ENCODE assay signal across 1 cellular context in the genomic region with DNA sequence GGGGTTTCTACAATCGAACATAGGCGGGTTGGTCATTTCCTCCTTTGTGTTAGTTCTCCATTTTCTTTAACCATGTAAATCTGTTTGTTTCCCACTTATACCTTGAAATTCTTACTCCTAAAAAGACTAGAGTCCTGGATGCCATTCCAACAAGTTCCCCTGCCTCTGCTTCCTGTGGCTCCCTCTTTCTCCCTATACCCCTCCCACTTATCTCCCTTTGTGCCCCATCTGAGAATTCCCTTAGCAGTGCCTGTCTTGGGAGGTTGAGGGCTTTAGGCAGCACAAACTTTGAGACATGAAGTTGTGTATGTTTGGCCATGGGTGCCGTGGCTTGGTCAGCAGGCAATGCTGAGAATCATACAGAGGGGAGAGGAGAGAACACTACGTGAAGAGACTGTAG.
TF ChIP-seq lines count a peak whose summit lies in the region.

No MANE protein-coding gene starts in this region.

TF ChIP-seq in GM23338, 12 proteins besides CTCF, POLR2A, EP300 and RAD21 (continued from another document):
- TF ChIP-seq, protein P1, sequence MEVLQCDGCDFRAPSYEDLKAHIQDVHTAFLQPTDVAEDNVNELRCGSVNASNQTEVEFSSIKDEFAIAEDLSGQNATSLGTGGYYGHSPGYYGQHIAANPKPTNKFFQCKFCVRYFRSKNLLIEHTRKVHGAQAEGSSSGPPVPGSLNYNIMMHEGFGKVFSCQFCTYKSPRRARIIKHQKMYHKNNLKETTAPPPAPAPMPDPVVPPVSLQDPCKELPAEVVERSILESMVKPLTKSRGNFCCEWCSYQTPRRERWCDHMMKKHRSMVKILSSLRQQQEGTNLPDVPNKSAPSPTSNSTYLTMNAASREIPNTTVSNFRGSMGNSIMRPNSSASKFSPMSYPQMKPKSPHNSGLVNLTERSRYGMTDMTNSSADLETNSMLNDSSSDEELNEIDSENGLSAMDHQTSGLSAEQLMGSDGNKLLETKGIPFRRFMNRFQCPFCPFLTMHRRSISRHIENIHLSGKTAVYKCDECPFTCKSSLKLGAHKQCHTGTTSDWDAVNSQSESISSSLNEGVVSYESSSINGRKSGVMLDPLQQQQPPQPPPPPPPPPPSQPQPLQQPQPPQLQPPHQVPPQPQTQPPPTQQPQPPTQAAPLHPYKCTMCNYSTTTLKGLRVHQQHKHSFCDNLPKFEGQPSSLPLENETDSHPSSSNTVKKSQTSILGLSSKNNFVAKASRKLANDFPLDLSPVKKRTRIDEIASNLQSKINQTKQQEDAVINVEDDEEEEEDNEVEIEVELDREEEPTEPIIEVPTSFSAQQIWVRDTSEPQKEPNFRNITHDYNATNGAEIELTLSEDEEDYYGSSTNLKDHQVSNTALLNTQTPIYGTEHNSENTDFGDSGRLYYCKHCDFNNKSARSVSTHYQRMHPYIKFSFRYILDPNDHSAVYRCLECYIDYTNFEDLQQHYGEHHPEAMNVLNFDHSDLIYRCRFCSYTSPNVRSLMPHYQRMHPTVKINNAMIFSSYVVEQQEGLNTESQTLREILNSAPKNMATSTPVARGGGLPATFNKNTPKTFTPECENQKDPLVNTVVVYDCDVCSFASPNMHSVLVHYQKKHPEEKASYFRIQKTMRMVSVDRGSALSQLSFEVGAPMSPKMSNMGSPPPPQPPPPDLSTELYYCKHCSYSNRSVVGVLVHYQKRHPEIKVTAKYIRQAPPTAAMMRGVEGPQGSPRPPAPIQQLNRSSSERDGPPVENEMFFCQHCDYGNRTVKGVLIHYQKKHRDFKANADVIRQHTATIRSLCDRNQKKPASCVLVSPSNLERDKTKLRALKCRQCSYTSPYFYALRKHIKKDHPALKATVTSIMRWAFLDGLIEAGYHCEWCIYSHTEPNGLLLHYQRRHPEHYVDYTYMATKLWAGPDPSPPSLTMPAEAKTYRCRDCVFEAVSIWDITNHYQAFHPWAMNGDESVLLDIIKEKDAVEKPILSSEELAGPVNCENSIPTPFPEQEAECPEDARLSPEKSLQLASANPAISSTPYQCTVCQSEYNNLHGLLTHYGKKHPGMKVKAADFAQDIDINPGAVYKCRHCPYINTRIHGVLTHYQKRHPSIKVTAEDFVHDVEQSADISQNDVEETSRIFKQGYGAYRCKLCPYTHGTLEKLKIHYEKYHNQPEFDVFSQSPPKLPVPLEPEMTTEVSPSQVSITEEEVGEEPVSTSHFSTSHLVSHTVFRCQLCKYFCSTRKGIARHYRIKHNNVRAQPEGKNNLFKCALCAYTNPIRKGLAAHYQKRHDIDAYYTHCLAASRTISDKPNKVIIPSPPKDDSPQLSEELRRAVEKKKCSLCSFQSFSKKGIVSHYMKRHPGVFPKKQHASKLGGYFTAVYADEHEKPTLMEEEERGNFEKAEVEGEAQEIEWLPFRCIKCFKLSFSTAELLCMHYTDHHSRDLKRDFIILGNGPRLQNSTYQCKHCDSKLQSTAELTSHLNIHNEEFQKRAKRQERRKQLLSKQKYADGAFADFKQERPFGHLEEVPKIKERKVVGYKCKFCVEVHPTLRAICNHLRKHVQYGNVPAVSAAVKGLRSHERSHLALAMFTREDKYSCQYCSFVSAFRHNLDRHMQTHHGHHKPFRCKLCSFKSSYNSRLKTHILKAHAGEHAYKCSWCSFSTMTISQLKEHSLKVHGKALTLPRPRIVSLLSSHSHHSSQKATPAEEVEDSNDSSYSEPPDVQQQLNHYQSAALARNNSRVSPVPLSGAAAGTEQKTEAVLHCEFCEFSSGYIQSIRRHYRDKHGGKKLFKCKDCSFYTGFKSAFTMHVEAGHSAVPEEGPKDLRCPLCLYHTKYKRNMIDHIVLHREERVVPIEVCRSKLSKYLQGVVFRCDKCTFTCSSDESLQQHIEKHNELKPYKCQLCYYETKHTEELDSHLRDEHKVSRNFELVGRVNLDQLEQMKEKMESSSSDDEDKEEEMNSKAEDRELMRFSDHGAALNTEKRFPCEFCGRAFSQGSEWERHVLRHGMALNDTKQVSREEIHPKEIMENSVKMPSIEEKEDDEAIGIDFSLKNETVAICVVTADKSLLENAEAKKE (CRISPR knock-in tag; IDR thresholded peaks at IDR 0.05) = no peak
- TF ChIP-seq CREB1 (CRISPR knock-in tag; IDR thresholded peaks at IDR 0.05; ENCODE audit: low read depth) (no peak), NANOG (IDR thresholded peaks at IDR 0.05; ENCODE audit: borderline replicate concordance) (no peak), EZH2phosphoT487 (IDR thresholded peaks at IDR 0.05; ENCODE audit: unreplicated experiment) (no peak)
- TF ChIP-seq, protein P2, sequence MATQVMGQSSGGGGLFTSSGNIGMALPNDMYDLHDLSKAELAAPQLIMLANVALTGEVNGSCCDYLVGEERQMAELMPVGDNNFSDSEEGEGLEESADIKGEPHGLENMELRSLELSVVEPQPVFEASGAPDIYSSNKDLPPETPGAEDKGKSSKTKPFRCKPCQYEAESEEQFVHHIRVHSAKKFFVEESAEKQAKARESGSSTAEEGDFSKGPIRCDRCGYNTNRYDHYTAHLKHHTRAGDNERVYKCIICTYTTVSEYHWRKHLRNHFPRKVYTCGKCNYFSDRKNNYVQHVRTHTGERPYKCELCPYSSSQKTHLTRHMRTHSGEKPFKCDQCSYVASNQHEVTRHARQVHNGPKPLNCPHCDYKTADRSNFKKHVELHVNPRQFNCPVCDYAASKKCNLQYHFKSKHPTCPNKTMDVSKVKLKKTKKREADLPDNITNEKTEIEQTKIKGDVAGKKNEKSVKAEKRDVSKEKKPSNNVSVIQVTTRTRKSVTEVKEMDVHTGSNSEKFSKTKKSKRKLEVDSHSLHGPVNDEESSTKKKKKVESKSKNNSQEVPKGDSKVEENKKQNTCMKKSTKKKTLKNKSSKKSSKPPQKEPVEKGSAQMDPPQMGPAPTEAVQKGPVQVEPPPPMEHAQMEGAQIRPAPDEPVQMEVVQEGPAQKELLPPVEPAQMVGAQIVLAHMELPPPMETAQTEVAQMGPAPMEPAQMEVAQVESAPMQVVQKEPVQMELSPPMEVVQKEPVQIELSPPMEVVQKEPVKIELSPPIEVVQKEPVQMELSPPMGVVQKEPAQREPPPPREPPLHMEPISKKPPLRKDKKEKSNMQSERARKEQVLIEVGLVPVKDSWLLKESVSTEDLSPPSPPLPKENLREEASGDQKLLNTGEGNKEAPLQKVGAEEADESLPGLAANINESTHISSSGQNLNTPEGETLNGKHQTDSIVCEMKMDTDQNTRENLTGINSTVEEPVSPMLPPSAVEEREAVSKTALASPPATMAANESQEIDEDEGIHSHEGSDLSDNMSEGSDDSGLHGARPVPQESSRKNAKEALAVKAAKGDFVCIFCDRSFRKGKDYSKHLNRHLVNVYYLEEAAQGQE (IDR thresholded peaks at IDR 0.05; ENCODE audit: unreplicated experiment) = no peak
